ENCODE assay signal across 8 cellular contexts in the genomic region with DNA sequence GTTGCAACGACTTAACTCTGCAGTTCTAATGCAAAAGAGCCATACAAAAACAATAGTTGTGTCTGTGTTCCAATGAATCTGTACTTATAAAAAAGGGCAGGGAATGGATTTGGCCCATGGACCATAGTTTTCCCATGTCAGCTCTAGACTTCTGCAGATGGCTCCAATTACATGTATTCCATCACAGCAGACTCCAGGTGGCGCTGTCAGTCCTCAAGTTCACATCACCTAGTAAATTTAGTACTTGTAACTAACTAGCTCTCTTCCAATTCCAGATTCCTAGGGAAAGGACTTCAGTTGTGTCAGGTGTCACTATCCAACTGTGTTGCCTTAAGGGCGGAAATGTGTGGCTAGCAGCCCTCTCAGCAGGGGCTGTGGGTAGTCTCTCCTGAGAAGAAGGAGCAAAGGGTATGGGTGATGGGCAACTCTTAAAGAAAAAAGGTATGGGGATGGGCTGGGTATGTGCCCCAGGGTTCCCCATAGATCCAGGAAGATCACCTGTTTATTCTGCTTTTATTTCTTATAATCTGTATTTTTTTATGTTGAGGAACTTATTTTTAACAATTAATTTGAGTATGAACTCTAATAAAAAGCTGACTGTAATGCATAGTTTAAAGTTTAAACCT. TPM values are rescaled to one million over a fixed set of nuclear protein-coding genes. Genes with fewer than 3 reads are reported as not detected.
DNase-seq lines count a peak whose midpoint lies in the region; ATAC-seq and TF ChIP-seq lines count a peak whose summit lies in the region.

No MANE protein-coding gene starts in this region.

- H3K36me3 ChIP-seq in OCI-LY3 (replicated peaks; ENCODE audit: low read depth, low read length) (no peaks in the 10 kb centered on the region), esophagus squamous epithelium (peaks cover 0 to 61% (median 0%) of the 10 kb centered on the region in 3 donors)

- H3K4me2 ChIP-seq in OCI-LY3 (ENCODE audit: low read length) = no peak overlapping the region

- H3K9me3 ChIP-seq in OCI-LY3 (ENCODE audit: insufficient read depth, low read length) (no peaks in the 10 kb centered on the region), esophagus squamous epithelium (no peaks in the 10 kb centered on the region)

- H3K27me3 ChIP-seq in OCI-LY3 (ENCODE audit: low read depth, low read length) (no peaks in the 10 kb centered on the region), esophagus squamous epithelium (no peaks in the 10 kb centered on the region)

- no peak for ATAC-seq in stimulated activated naive CD8-positive, alpha-beta T cell treated with anti-CD3 and anti-CD28 coated beads, Interleukin-15, amount 100 ng/mL, for 72 hours
- ATAC-seq in HG03378 (IDR thresholded peaks at IDR 0.05; ENCODE audit: unreplicated experiment) = no peak

- no peak overlapping the region for H3K4me3 Mint-ChIP-seq in neural crest cell
- H3K4me3 Mint-ChIP-seq in stimulated activated naive CD8-positive, alpha-beta T cell treated with anti-CD3 and anti-CD28 coated beads, Interleukin-15, amount 100 ng/mL, for 72 hours = no peak overlapping the region

- no peak overlapping the region for H3K27ac Mint-ChIP-seq in neural crest cell (ENCODE audit: unreplicated experiment)
- H3K27ac Mint-ChIP-seq in stimulated activated naive CD8-positive, alpha-beta T cell treated with anti-CD3 and anti-CD28 coated beads, Interleukin-15, amount 100 ng/mL, for 72 hours = no peak overlapping the region

- H3K27me3 Mint-ChIP-seq in neural crest cell (ENCODE audit: low read depth) = no peaks in the 10 kb centered on the region
- no peaks in the 10 kb centered on the region for H3K27me3 Mint-ChIP-seq in stimulated activated naive CD8-positive, alpha-beta T cell treated with anti-CD3 and anti-CD28 coated beads, Interleukin-15, amount 100 ng/mL, for 72 hours

- intact Hi-C loops in esophagus squamous epithelium (cut with DNase I) = no loop called here

- H3K79me2 ChIP-seq in OCI-LY3 (ENCODE audit: low read length) = no peaks in the 10 kb centered on the region

- H3K4me1 ChIP-seq in OCI-LY3 (ENCODE audit: low read length) (no peaks in the 10 kb centered on the region), esophagus squamous epithelium (no peaks in the 10 kb centered on the region)

- no peaks in the 10 kb centered on the region for H3K36me3 Mint-ChIP-seq in neural crest cell (ENCODE audit: low read depth)

- H3K4me3 ChIP-seq in HFF-Myc (replicated peaks; ENCODE audit: low read depth, low read length) (no peak overlapping the region), OCI-LY3 (ENCODE audit: low read length) (no peak overlapping the region), esophagus squamous epithelium (no peak overlapping the region)

- TF ChIP-seq CTCF in C4-2B (conservative IDR thresholded peaks at IDR 0.05) (peak; percentile 89), HFF-Myc (IDR thresholded peaks at IDR 0.05; ENCODE audit: low read depth, low read length, missing control alignments) (peak; percentile 84), OCI-LY3 (IDR thresholded peaks at IDR 0.05; ENCODE audit: low read depth, low read length) (peak; percentile 97), esophagus squamous epithelium (IDR thresholded peaks at IDR 0.05) (peak; percentile 27 to 65 (median 60)), neural crest cell (conservative IDR thresholded peaks at IDR 0.05) (peak; percentile 82)

- no peak overlapping the region for H3K27ac ChIP-seq in C4-2B
- H3K27ac ChIP-seq in OCI-LY3 (ENCODE audit: low read length) = no peak overlapping the region
- H3K27ac ChIP-seq in esophagus squamous epithelium = no peak overlapping the region

- no peaks in the 10 kb centered on the region for H3K9me3 Mint-ChIP-seq in neural crest cell
- no peaks in the 10 kb centered on the region for H3K9me3 Mint-ChIP-seq in stimulated activated naive CD8-positive, alpha-beta T cell treated with anti-CD3 and anti-CD28 coated beads, Interleukin-15, amount 100 ng/mL, for 72 hours

- H4K20me1 ChIP-seq in OCI-LY3 (ENCODE audit: insufficient read depth, low read length) = no peaks in the 10 kb centered on the region

- TF ChIP-seq POLR2A in esophagus squamous epithelium (IDR thresholded peaks at IDR 0.05) = no peak

- DNase-seq in HFF-Myc (ENCODE audit: extremely low read depth, low read depth) = peak; percentile 45
- peak; percentile 56 for DNase-seq in activated T-cell treated with anti-CD3 and anti-CD28 coated beads for 24 hours (ENCODE audit: low read depth)
- DNase-seq in esophagus squamous epithelium (lab: John Stamatoyannopoulos, UW) = no peak
- DNase-seq in neural crest cell (ENCODE audit: low read depth, low spot score) = peak; percentile 64
- peak; percentile 47 to 53 for DNase-seq in stimulated activated naive CD8-positive, alpha-beta T cell treated with anti-CD3 and anti-CD28 coated beads, Interleukin-15, amount 100 ng/mL, for 72 hours

- no peak overlapping the region for H3K9ac ChIP-seq in OCI-LY3 (ENCODE audit: low read length)

- WGBS in esophagus squamous epithelium, 2 donors = 0 to 36% methylated on average over 2 to 3 of the region's 3 CpGs

- H2AFZ ChIP-seq in OCI-LY3 (ENCODE audit: low read depth, low read length) = no peak overlapping the region

- peaks cover 5% of the 10 kb centered on the region for H3K4me1 Mint-ChIP-seq in neural crest cell
- H3K4me1 Mint-ChIP-seq in stimulated activated naive CD8-positive, alpha-beta T cell treated with anti-CD3 and anti-CD28 coated beads, Interleukin-15, amount 100 ng/mL, for 72 hours = no peaks in the 10 kb centered on the region

RNA-seq across cellular contexts. Expression of gene BBS4, which starts 36.2 kb away (rescaled TPM):
- total RNA-seq in esophagus squamous epithelium (10 to 100 TPM in 2 of 4 donors, 1 to 10 TPM in 2; 2.8 to 15.3 (median 9.5) TPM), neural crest cell (22.9 and 27.2 TPM in 2 replicates)

RNA-seq across cellular contexts. Expression of gene HIGD2B, which starts 36.2 kb away (rescaled TPM):
- not detected for total RNA-seq in esophagus squamous epithelium
- not detected in 2 replicates for total RNA-seq in neural crest cell
